Comparison of ENCODE assay signal across 9 cellular contexts in genomic region chr5:59143926-59144333, GRCh38.
DNase-seq lines count a peak whose midpoint lies in the region; ATAC-seq and TF ChIP-seq lines count a peak whose summit lies in the region.
"Had no signal": no experiment of that assay in that cellular context is flagged by ENCODE, and none has a peak within 500 bp of the region (broad histone marks: within the 10 kb centered on the region; RNA-seq: fewer than 3 reads in every experiment).

No MANE protein-coding gene starts in this region.

- intact Hi-C loops in heart right ventricle (cut with DNase I) (no loop called here), posterior vena cava (cut with DNase I) (no loop called here), mucosa of descending colon (cut with DNase I, micrococcal nuclease) (no loop called here)

- ATAC-seq in GM18861 (IDR thresholded peaks at IDR 0.05; ENCODE audit: unreplicated experiment) (peak; percentile 97), GM21390 (IDR thresholded peaks at IDR 0.05; ENCODE audit: unreplicated experiment) (peak; percentile 99), HG03103 (IDR thresholded peaks at IDR 0.05; ENCODE audit: low read depth, unreplicated experiment) (peak; percentile 98), heart right ventricle (peak in 7 of 8 donors; percentile 46 to 86 (median 71)), esophagus mucosa (no peak), mucosa of descending colon (no peak)

- peaks cover 0 to 35% (median 7%) of the 10 kb centered on the region in 9 donors for H3K4me1 ChIP-seq in heart right ventricle
- H3K4me1 ChIP-seq in mucosa of descending colon (ENCODE audit: low read depth), result no peaks in the 10 kb centered on the region
- H3K4me1 ChIP-seq: upper lobe of left lung had no signal

- H3K9me3 ChIP-seq in heart right ventricle, result no peaks in the 10 kb centered on the region
- no peaks in the 10 kb centered on the region for H3K9me3 ChIP-seq in mucosa of descending colon
- H3K9me3 ChIP-seq: upper lobe of left lung had no signal

- H3K36me3 ChIP-seq in heart right ventricle, result no peaks in the 10 kb centered on the region
- no peaks in the 10 kb centered on the region for H3K36me3 ChIP-seq in mucosa of descending colon (ENCODE audit: low read depth)
- H3K36me3 ChIP-seq: upper lobe of left lung had no signal

- 27 to 42% methylated on average over 3 of the region's 3 CpGs for WGBS in heart right ventricle, 2 donors

- no peak for TF ChIP-seq CTCF in heart right ventricle (IDR thresholded peaks at IDR 0.05)
- TF ChIP-seq CTCF in mucosa of descending colon (IDR thresholded peaks at IDR 0.05), result no peak

- DNase-seq in heart right ventricle (no peak), posterior vena cava (ENCODE audit: low spot score) (no peak), mucosa of descending colon (no peak), cortex of kidney (lab: John Stamatoyannopoulos, UW) (no peak)
- DNase-seq: upper lobe of left lung had no signal

- H3K27ac ChIP-seq in heart right ventricle, result peak overlapping the region; percentile 5 to 73 (median 44)
- H3K27ac ChIP-seq: upper lobe of left lung had no signal

- H3K4me3 ChIP-seq in heart right ventricle (no peak overlapping the region), mucosa of descending colon (no peak overlapping the region)
- H3K4me3 ChIP-seq: upper lobe of left lung had no signal

- no peaks in the 10 kb centered on the region for H3K27me3 ChIP-seq in heart right ventricle
- H3K27me3 ChIP-seq: upper lobe of left lung had no signal

Comparison
In these comparisons a context has a peak if more than half of its experiments do, and no peak if none do; other contexts are left out.
1. ATAC-seq: peak in GM18861 (single experiment), GM21390 (single experiment), HG03103 (single experiment) and heart right ventricle (7 of 8); none in esophagus mucosa (single experiment) and mucosa of descending colon (single experiment).